14 cellular contexts compared by ENCODE assay signal in genomic region chr9:121639619-121640018, GRCh38. TPM values are rescaled to one million over a fixed set of nuclear protein-coding genes. Genes with fewer than 3 reads are reported as not detected.
DNase-seq lines count a peak whose midpoint lies in the region; ATAC-seq and TF ChIP-seq lines count a peak whose summit lies in the region.
"Had no signal": no experiment of that assay in that cellular context is flagged by ENCODE, and none has a peak within 500 bp of the region (broad histone marks: within the 10 kb centered on the region; RNA-seq: fewer than 3 reads in every experiment).

No MANE protein-coding gene starts in this region.

- H3K27ac ChIP-seq in cingulate gyrus (ENCODE audit: low read depth, low read length) (peak overlapping the region; percentile 96), neural progenitor cell (no peak overlapping the region), temporal lobe (ENCODE audit: low read depth, low read length) (peak overlapping the region; percentile 92), lower lobe of right lung (no peak overlapping the region)

- no peaks in the 10 kb centered on the region for H3K9me3 ChIP-seq in NT2/D1 (ENCODE audit: insufficient read depth, low read length)
- no peaks in the 10 kb centered on the region for H3K9me3 ChIP-seq in neural progenitor cell (ENCODE audit: low read depth)
- H3K9me3 ChIP-seq in lower lobe of right lung, result no peaks in the 10 kb centered on the region

- H3K4me3 ChIP-seq in NT2/D1 (ENCODE audit: insufficient read length, low read depth), result no peak overlapping the region
- H3K4me3 ChIP-seq in neural progenitor cell, result no peak overlapping the region
- no peak overlapping the region for H3K4me3 ChIP-seq in lower lobe of right lung
- H3K4me3 ChIP-seq: MG63 had no signal

- peaks cover 47% of the 10 kb centered on the region for H3K4me1 ChIP-seq in NT2/D1 (ENCODE audit: insufficient read depth, insufficient read length)
- peaks cover 21% of the 10 kb centered on the region for H3K4me1 ChIP-seq in neural progenitor cell
- peaks cover 28% of the 10 kb centered on the region for H3K4me1 ChIP-seq in lower lobe of right lung

- H3K9me3 Mint-ChIP-seq in neural progenitor cell, result no peaks in the 10 kb centered on the region
- H3K9me3 Mint-ChIP-seq: CD8-positive, alpha-beta memory T cell had no signal

- TF ChIP-seq CTCF in neural progenitor cell (IDR thresholded peaks at IDR 0.05), result no peak
- no peak for TF ChIP-seq CTCF in lower lobe of right lung (IDR thresholded peaks at IDR 0.05)

- intact Hi-C loops in lower lobe of right lung (cut with DNase I), result no loop called here

- no peaks in the 10 kb centered on the region for H3K36me3 Mint-ChIP-seq in neural progenitor cell
- H3K36me3 Mint-ChIP-seq: CD14-positive monocyte; CD8-positive, alpha-beta memory T cell had no signal

- H3K4me3 Mint-ChIP-seq in neural progenitor cell, result no peak overlapping the region
- H3K4me3 Mint-ChIP-seq: CD14-positive monocyte had no signal

- no peaks in the 10 kb centered on the region for H3K36me3 ChIP-seq in NT2/D1 (ENCODE audit: insufficient read depth, insufficient read length, low read length)
- H3K36me3 ChIP-seq in neural progenitor cell, result no peaks in the 10 kb centered on the region
- no peaks in the 10 kb centered on the region for H3K36me3 ChIP-seq in lower lobe of right lung
- H3K36me3 ChIP-seq: MG63 had no signal

- H3K27ac Mint-ChIP-seq in neural progenitor cell, result no peak overlapping the region
- H3K27ac Mint-ChIP-seq: CD8-positive, alpha-beta memory T cell had no signal

- H3K27me3 Mint-ChIP-seq in neural progenitor cell (ENCODE audit: insufficient read depth, low read depth), result peaks cover 3% of the 10 kb centered on the region

- H3K79me2 ChIP-seq in neural progenitor cell (ENCODE audit: low read depth), result no peaks in the 10 kb centered on the region

- H2AFZ ChIP-seq in neural progenitor cell (replicated peaks), result no peak overlapping the region

- ATAC-seq in lower lobe of right lung, result no peak
- ATAC-seq in GM19035 (IDR thresholded peaks at IDR 0.05; ENCODE audit: unreplicated experiment), result no peak

- DNase-seq in NT2/D1 (ENCODE audit: low read depth, low spot score) (no peak), neural progenitor cell (ENCODE audit: low spot score) (no peak), NCI-H526 (lab: John Stamatoyannopoulos, UW) (no peak), lower lobe of right lung (no peak)
- DNase-seq: DMS 273 treated with DMSO at 0.1 percent for 48 hours, KG1, MG63, NCI-H2029, NCI-H446 treated with DMSO at 0.1 percent for 48 hours had no signal

- peak overlapping the region; percentile 6 for H3K4me2 ChIP-seq in neural progenitor cell

- H4K20me1 ChIP-seq in neural progenitor cell (ENCODE audit: low read depth), result peaks cover 75% of the 10 kb centered on the region

- H3K27me3 ChIP-seq in NT2/D1 (ENCODE audit: insufficient read depth, insufficient read length) (no peaks in the 10 kb centered on the region), neural progenitor cell (no peaks in the 10 kb centered on the region), lower lobe of right lung (ENCODE audit: low read depth) (no peaks in the 10 kb centered on the region)
- H3K27me3 ChIP-seq: MG63 had no signal

- H3F3A ChIP-seq in neural progenitor cell (ENCODE audit: low read depth), result peaks cover 2% of the 10 kb centered on the region

- H3K4me1 Mint-ChIP-seq in neural progenitor cell, result peaks cover 60% of the 10 kb centered on the region

- H3K9ac ChIP-seq in NT2/D1 (ENCODE audit: insufficient read length, low read depth), result peak overlapping the region; percentile 17
- H3K9ac ChIP-seq in neural progenitor cell, result no peak overlapping the region

RNA-seq across cellular contexts. Expression of gene DAB2IP, which starts 11.8 kb away (rescaled TPM):
- total RNA-seq in neural progenitor cell (ENCODE audit: low replicate concordance) (24.3 and 41.7 TPM in 2 replicates), temporal lobe (16.5 TPM), lower lobe of right lung (54.1 TPM)

Comparison
In these comparisons a context has a peak if more than half of its experiments do, and no peak if none do; other contexts are left out.
1. H3K27ac ChIP-seq: peak in cingulate gyrus (single experiment) and temporal lobe (single experiment); none in neural progenitor cell (single experiment) and lower lobe of right lung (single experiment).